In genomic region chr11:130606781-130607511, GRCh38 we compare ENCODE assay signal across 11 cellular contexts.
DNase-seq lines count a peak whose midpoint lies in the region; ATAC-seq and TF ChIP-seq lines count a peak whose summit lies in the region.
"Had no signal": no experiment of that assay in that cellular context is flagged by ENCODE, and none has a peak within 500 bp of the region (broad histone marks: within the 10 kb centered on the region; RNA-seq: fewer than 3 reads in every experiment).

No MANE protein-coding gene starts in this region.

- no peaks in the 10 kb centered on the region for H3K36me3 Mint-ChIP-seq in nephron progenitor cell (ENCODE audit: low read depth)

- no peak overlapping the region for H3K4me3 ChIP-seq in esophagus squamous epithelium
- no peak overlapping the region for H3K4me3 ChIP-seq in tibial nerve
- H3K4me3 ChIP-seq: K562 had no signal

- TF ChIP-seq EP300 in tibial nerve (IDR thresholded peaks at IDR 0.05), result peak in 1 of 2 donors; percentile 63

- no peaks in the 10 kb centered on the region for H3K9me3 ChIP-seq in esophagus squamous epithelium
- H3K9me3 ChIP-seq in tibial nerve, result no peaks in the 10 kb centered on the region

- intact Hi-C loops in esophagus squamous epithelium (cut with DNase I), result no loop called here

- H3K27ac ChIP-seq in esophagus squamous epithelium (peak overlapping the region in 3 of 4 donors; percentile 38 to 88 (median 72)), tibial nerve (peak overlapping the region; percentile 36 to 92 (median 80))

- peak overlapping the region; percentile 70 for H3K27ac Mint-ChIP-seq in nephron progenitor cell
- H3K27ac Mint-ChIP-seq: endodermal cell had no signal

- H3K9me3 Mint-ChIP-seq in nephron progenitor cell, result no peaks in the 10 kb centered on the region

- ATAC-seq in HG02840 (IDR thresholded peaks at IDR 0.05; ENCODE audit: low FRiP score, unreplicated experiment) (no peak), GM19467 (IDR thresholded peaks at IDR 0.05; ENCODE audit: unreplicated experiment) (no peak)
- ATAC-seq: K562 had no signal

- H3K27me3 ChIP-seq in esophagus squamous epithelium, result no peaks in the 10 kb centered on the region
- H3K27me3 ChIP-seq in tibial nerve, result no peaks in the 10 kb centered on the region

- no peaks in the 10 kb centered on the region for H3K27me3 Mint-ChIP-seq in nephron progenitor cell (ENCODE audit: low read depth, poor library complexity)

- TF ChIP-seq POLR2A in esophagus squamous epithelium (IDR thresholded peaks at IDR 0.05) (no peak), tibial nerve (IDR thresholded peaks at IDR 0.05) (no peak)

- 53 to 56% methylated on average over 9 of the region's 10 CpGs for WGBS in esophagus squamous epithelium, 2 donors
- 24 to 28% methylated on average over 9 to 10 of the region's 10 CpGs for WGBS in tibial nerve, 2 donors

- H3K36me3 ChIP-seq in esophagus squamous epithelium (no peaks in the 10 kb centered on the region), tibial nerve (no peaks in the 10 kb centered on the region)

- H3K4me3 Mint-ChIP-seq in nephron progenitor cell, result peak overlapping the region; percentile 44
- H3K4me3 Mint-ChIP-seq: endodermal cell had no signal

- H3K4me1 Mint-ChIP-seq in nephron progenitor cell, result peaks cover 93% of the 10 kb centered on the region
- H3K4me1 Mint-ChIP-seq: endodermal cell had no signal

- DNase-seq in NCI-H1105 treated with DMSO at 0.1 percent for 48 hours (lab: John Stamatoyannopoulos, UW), result peak; percentile 45
- no peak for DNase-seq in esophagus squamous epithelium (lab: John Stamatoyannopoulos, UW)
- DNase-seq in nephron progenitor cell, result peak; percentile 29
- DNase-seq in tibial nerve (ENCODE audit: low spot score in 2 of 2), result peak; percentile 68 to 73
- no peak for DNase-seq in KG1 (lab: John Stamatoyannopoulos, UW)
- DNase-seq: endodermal cell, NCI-H2081 treated with DMSO at 0.1 percent for 48 hours, OCI-M1 had no signal

- peaks cover 0 to 18% (median 6%) of the 10 kb centered on the region in 3 donors for H3K4me1 ChIP-seq in esophagus squamous epithelium
- peaks cover 0 to 70% (median 42%) of the 10 kb centered on the region in 4 donors for H3K4me1 ChIP-seq in tibial nerve

- TF ChIP-seq CTCF in esophagus squamous epithelium (IDR thresholded peaks at IDR 0.05), result no peak
- no peak for TF ChIP-seq CTCF in nephron progenitor cell (IDR thresholded peaks at IDR 0.05)
- TF ChIP-seq CTCF in tibial nerve (IDR thresholded peaks at IDR 0.05), result no peak

Comparison
In these comparisons a context has a peak if more than half of its experiments do, and no peak if none do; other contexts are left out.
1. DNase-seq: peak in NCI-H1105 treated with DMSO at 0.1 percent for 48 hours (single experiment), nephron progenitor cell (single experiment) and tibial nerve (2 of 2); none in esophagus squamous epithelium (single experiment) and KG1 (single experiment).